ENCODE assay signal across 27 cellular contexts in the genomic region with DNA sequence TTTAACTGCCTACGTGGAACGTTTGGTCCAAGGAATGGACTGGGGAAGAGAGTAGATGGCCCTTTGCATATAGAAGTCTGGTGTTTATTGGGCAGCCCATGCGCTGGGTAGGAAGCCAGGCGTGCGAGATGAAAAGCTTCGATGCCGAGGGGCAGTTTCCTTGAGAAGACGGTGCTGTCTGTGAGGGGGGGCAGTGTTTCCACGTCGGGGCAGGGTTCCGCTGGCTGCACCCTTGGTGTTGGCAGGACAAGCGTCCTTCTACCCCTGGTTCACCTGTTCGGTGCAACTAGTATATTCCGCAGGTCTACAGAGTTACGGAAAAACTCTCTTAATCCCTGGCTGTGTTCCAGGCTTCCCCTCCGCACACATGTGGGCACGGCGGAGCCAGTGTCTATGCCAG.
"Had no signal": no experiment of that assay in that cellular context is flagged by ENCODE, and none has a peak within 500 bp of the region (broad histone marks: within the 10 kb centered on the region; RNA-seq: fewer than 3 reads in every experiment).

No MANE protein-coding gene starts in this region.

- H3K4me3 ChIP-seq: adrenal gland had no signal

- H3K36me3 ChIP-seq: adrenal gland, WERI-Rb-1 had no signal

- H3K27ac ChIP-seq: adrenal gland, WERI-Rb-1 had no signal

- H3K27me3 ChIP-seq: adrenal gland had no signal

- H3K4me1 ChIP-seq: adrenal gland had no signal

- ATAC-seq: activated CD8-positive, alpha-beta T cell treated with anti-CD3 and anti-CD28 coated beads for 36 hours had no signal

- DNase-seq: activated CD4-positive, alpha-beta T cell treated with anti-CD3 and anti-CD28 coated beads for 1 hour; activated CD4-positive, alpha-beta T cell treated with anti-CD3 and anti-CD28 coated beads, Interleukin-2, amount 10 ng/mL, durations not matched to agents 24 days and 14 days; activated CD4-positive, alpha-beta T cell treated with anti-CD3 and anti-CD28 coated beads, Interleukin-2, amount 50 U/mL, for 4 hours; activated CD4-positive, CD25-positive, alpha-beta regulatory T cell; activated CD8-positive, alpha-beta T cell treated with anti-CD3 and anti-CD28 coated beads for 36 hours; activated gamma-delta T cell; activated naive CD4-positive, alpha-beta T cell treated with Interleukin-2 at 50 U/mL for 16 hours; activated naive CD8-positive, alpha-beta T cell treated with anti-CD3 and anti-CD28 coated beads, Interleukin-2, amount 10 ng/mL, durations not matched to agents 7 days and 5 days; activated T-cell treated with anti-CD3 and anti-CD28 coated beads, Interleukin-2, amount 50 U/mL, for 24 hours; adrenal gland; caudate nucleus; cerebellar nuclear complex; KBM-7; NCI-H1105 treated with DMSO at 0.1 percent for 48 hours; NCI-H1436; NCI-H1694; NCI-H1930; NCI-H2081 treated with DMSO at 0.1 percent for 48 hours; NCI-H345; NCI-H524 treated with DMSO at 0.1 percent for 48 hours; OCI-M1; Right ventricle myocardium superior; SW 1271; T-helper 1 cell; T-helper 2 cell; T-helper 9 cell; WERI-Rb-1 had no signal

- H3K9me3 ChIP-seq: adrenal gland had no signal
